ENCODE assay signal across 18 cellular contexts in genomic region chr16:55569025-55569424, GRCh38. TPM values are rescaled to one million over a fixed set of nuclear protein-coding genes. Genes with fewer than 3 reads are reported as not detected.
DNase-seq lines count a peak whose midpoint lies in the region; ATAC-seq, FAIRE-seq and TF ChIP-seq lines count a peak whose summit lies in the region.
"Had no signal": no experiment of that assay in that cellular context is flagged by ENCODE, and none has a peak within 500 bp of the region (broad histone marks: within the 10 kb centered on the region; RNA-seq: fewer than 3 reads in every experiment).

No MANE protein-coding gene starts in this region.

- FAIRE-seq in endothelial cell of umbilical vein (lab: Jason Lieb, UNC), result no peak

- H3K36me3 Mint-ChIP-seq in osteocyte (ENCODE audit: unreplicated experiment), result peaks cover 3% of the 10 kb centered on the region
- no peaks in the 10 kb centered on the region for H3K36me3 Mint-ChIP-seq in activated naive CD8-positive, alpha-beta T cell treated with anti-CD3 and anti-CD28 coated beads, Interleukin-2, amount 50 U/mL, for 24 hours (ENCODE audit: low read depth)
- H3K36me3 Mint-ChIP-seq in natural killer cell treated with Interleukin-12 subunit alpha and Interleukin-12 subunit beta and Interleukin-15 and Interleukin-18, amount 100 ng/mL, for 72 hours, result no peaks in the 10 kb centered on the region
- H3K36me3 Mint-ChIP-seq: CD8-positive, alpha-beta memory T cell; natural killer cell had no signal

- no peaks in the 10 kb centered on the region for H4K20me1 ChIP-seq in endothelial cell of umbilical vein (replicated peaks; ENCODE audit: control insufficient read depth, extremely low read depth, insufficient read depth, low read length)

- H3K36me3 ChIP-seq in endothelial cell of umbilical vein (ENCODE audit: control insufficient read depth in 2 of 2, extremely low read depth in 1 of 2, insufficient read depth in 2 of 2, low read length in 2 of 2), result peaks cover 7 to 11% of the 10 kb centered on the region in 2 experiments
- no peaks in the 10 kb centered on the region for H3K36me3 ChIP-seq in ovary
- H3K36me3 ChIP-seq: heart right ventricle had no signal

- DNase-seq in DMS153 treated with DMSO at 0.1 percent for 48 hours (lab: John Stamatoyannopoulos, UW; ENCODE audit: unreplicated experiment) (peak; percentile 41), LHCN-M2 (ENCODE audit: low read depth) (peak; percentile 79), endothelial cell of umbilical vein (ENCODE audit: low read depth, low spot score) (peak; percentile 32), osteocyte (ENCODE audit: extremely low spot score, unreplicated experiment) (no peak), ovary (no peak), GM13977 (ENCODE audit: low spot score) (no peak)
- no peak for DNase-seq in activated naive CD8-positive, alpha-beta T cell treated with anti-CD3 and anti-CD28 coated beads, Interleukin-2, amount 50 U/mL, for 24 hours
- DNase-seq in natural killer cell treated with Interleukin-12 subunit alpha and Interleukin-12 subunit beta and Interleukin-15 and Interleukin-18, amount 100 ng/mL, for 72 hours (ENCODE audit: low spot score), result no peak
- DNase-seq: activated CD4-positive, alpha-beta T cell treated with anti-CD3 and anti-CD28 coated beads, Interleukin-2, amount 10 ng/mL, durations not matched to agents 24 days and 14 days; amygdala; CD8-positive, alpha-beta memory T cell; heart right ventricle; natural killer cell; NCI-H446 treated with DMSO at 0.1 percent for 48 hours; PC-3; stimulated activated naive CD8-positive, alpha-beta T cell treated with anti-CD3 and anti-CD28 coated beads, Interleukin-15, amount 100 ng/mL, for 72 hours had no signal

- POLR2A ChIA-PET in endothelial cell of umbilical vein (lab: Charles Lee), result no interaction called here

- TF ChIP-seq EP300 in ovary (IDR thresholded peaks at IDR 0.05), result no peak

- H3K4me3 ChIP-seq in endothelial cell of umbilical vein (replicated peaks in 1 of 3; ENCODE audit: insufficient read depth in 1 of 3, low read depth in 1 of 3, low read length in 3 of 3) (no peak overlapping the region), ovary (no peak overlapping the region)
- H3K4me3 ChIP-seq: heart right ventricle had no signal

- H3K9me3 Mint-ChIP-seq in osteocyte (ENCODE audit: unreplicated experiment), result no peaks in the 10 kb centered on the region
- H3K9me3 Mint-ChIP-seq in activated naive CD8-positive, alpha-beta T cell treated with anti-CD3 and anti-CD28 coated beads, Interleukin-2, amount 50 U/mL, for 24 hours, result no peaks in the 10 kb centered on the region
- no peaks in the 10 kb centered on the region for H3K9me3 Mint-ChIP-seq in natural killer cell treated with Interleukin-12 subunit alpha and Interleukin-12 subunit beta and Interleukin-15 and Interleukin-18, amount 100 ng/mL, for 72 hours
- H3K9me3 Mint-ChIP-seq: activated CD4-positive, alpha-beta T cell treated with anti-CD3 and anti-CD28 coated beads, Interleukin-2, amount 10 ng/mL, durations not matched to agents 24 days and 14 days; CD8-positive, alpha-beta memory T cell; natural killer cell; stimulated activated naive CD8-positive, alpha-beta T cell treated with anti-CD3 and anti-CD28 coated beads, Interleukin-15, amount 100 ng/mL, for 72 hours had no signal

- H3K4me1 Mint-ChIP-seq in osteocyte (ENCODE audit: unreplicated experiment), result peaks cover 37% of the 10 kb centered on the region
- no peaks in the 10 kb centered on the region for H3K4me1 Mint-ChIP-seq in activated naive CD8-positive, alpha-beta T cell treated with anti-CD3 and anti-CD28 coated beads, Interleukin-2, amount 50 U/mL, for 24 hours
- H3K4me1 Mint-ChIP-seq in natural killer cell treated with Interleukin-12 subunit alpha and Interleukin-12 subunit beta and Interleukin-15 and Interleukin-18, amount 100 ng/mL, for 72 hours (ENCODE audit: low read depth in 2 of 2), result no peaks in the 10 kb centered on the region
- H3K4me1 Mint-ChIP-seq: activated CD4-positive, alpha-beta T cell treated with anti-CD3 and anti-CD28 coated beads, Interleukin-2, amount 10 ng/mL, durations not matched to agents 24 days and 14 days; CD8-positive, alpha-beta memory T cell; natural killer cell; stimulated activated naive CD8-positive, alpha-beta T cell treated with anti-CD3 and anti-CD28 coated beads, Interleukin-15, amount 100 ng/mL, for 72 hours had no signal

- no peaks in the 10 kb centered on the region for H3K9me1 ChIP-seq in endothelial cell of umbilical vein (replicated peaks; ENCODE audit: control insufficient read depth, extremely low read depth, insufficient read depth, low read length)

- no peak for ATAC-seq in activated naive CD8-positive, alpha-beta T cell treated with anti-CD3 and anti-CD28 coated beads, Interleukin-2, amount 50 U/mL, for 24 hours
- ATAC-seq in natural killer cell treated with Interleukin-12 subunit alpha and Interleukin-12 subunit beta and Interleukin-15 and Interleukin-18, amount 100 ng/mL, for 72 hours, result no peak
- ATAC-seq: natural killer cell; PC-3; stimulated activated naive CD8-positive, alpha-beta T cell treated with anti-CD3 and anti-CD28 coated beads, Interleukin-15, amount 100 ng/mL, for 72 hours had no signal

- dilution Hi-C loops in endothelial cell of umbilical vein (cut with MboI; ENCODE audit: extremely low pct_ligation_motif_present, low sequenced_read_pairs), result no loop called here

- no peak overlapping the region for H2AFZ ChIP-seq in endothelial cell of umbilical vein (ENCODE audit: low read depth, low read length)

- H3K27ac ChIP-seq in endothelial cell of umbilical vein (ENCODE audit: insufficient read depth, low read depth, low read length) (peak overlapping the region; percentile 15), ovary (no peak overlapping the region)
- H3K27ac ChIP-seq: heart right ventricle had no signal

- in situ Hi-C loops in GM13977 (cut with MboI; ENCODE audit: low pct_unique_long_range_greater_than_20kb, low sequenced_read_pairs, unreplicated experiment), result no loop called here

- H3K4me1 ChIP-seq in endothelial cell of umbilical vein (ENCODE audit: control insufficient read depth, extremely low read depth, insufficient read depth, low read length) (peaks cover 50% of the 10 kb centered on the region), ovary (ENCODE audit: insufficient read depth) (peaks cover 5% of the 10 kb centered on the region)

- intact Hi-C loops in endothelial cell of umbilical vein (cut with micrococcal nuclease), result no loop called here
- intact Hi-C loops in ovary (cut with DNase I), result no loop called here

- CTCF ChIA-PET in endothelial cell of umbilical vein (lab: Charles Lee), result interaction anchor here (1.0 to 1.3 kb wide), 2 partner anchors 10 to 57 kb away, joined by 3 to 4 read pairs; no protein-coding TSS in a partner anchor

- H3K9me3 ChIP-seq in endothelial cell of umbilical vein (replicated peaks; ENCODE audit: control insufficient read depth, insufficient read depth, low read length) (no peaks in the 10 kb centered on the region), ovary (no peaks in the 10 kb centered on the region)
- H3K9me3 ChIP-seq: heart right ventricle had no signal

- H3K27me3 ChIP-seq in endothelial cell of umbilical vein (ENCODE audit: control insufficient read depth in 2 of 2, insufficient read depth in 2 of 2, low read length in 2 of 2) (no peaks in the 10 kb centered on the region), ovary (no peaks in the 10 kb centered on the region)
- H3K27me3 ChIP-seq: heart right ventricle had no signal

- BruUV-seq in endothelial cell of umbilical vein (replicated peaks; lab: Mats Ljungman, UMichigan), result no TSS peak

- no peak overlapping the region for H3K9ac ChIP-seq in endothelial cell of umbilical vein (replicated peaks; ENCODE audit: extremely low read depth, insufficient read depth, low read length)

- H3K4me3 Mint-ChIP-seq in osteocyte (ENCODE audit: unreplicated experiment), result no peak overlapping the region
- H3K4me3 Mint-ChIP-seq in activated naive CD8-positive, alpha-beta T cell treated with anti-CD3 and anti-CD28 coated beads, Interleukin-2, amount 50 U/mL, for 24 hours, result no peak overlapping the region
- H3K4me3 Mint-ChIP-seq in natural killer cell treated with Interleukin-12 subunit alpha and Interleukin-12 subunit beta and Interleukin-15 and Interleukin-18, amount 100 ng/mL, for 72 hours, result no peak overlapping the region
- H3K4me3 Mint-ChIP-seq: activated CD4-positive, alpha-beta T cell treated with anti-CD3 and anti-CD28 coated beads, Interleukin-2, amount 10 ng/mL, durations not matched to agents 24 days and 14 days; CD8-positive, alpha-beta memory T cell; natural killer cell; stimulated activated naive CD8-positive, alpha-beta T cell treated with anti-CD3 and anti-CD28 coated beads, Interleukin-15, amount 100 ng/mL, for 72 hours had no signal

- peak overlapping the region; percentile 43 for H3K4me2 ChIP-seq in endothelial cell of umbilical vein (ENCODE audit: insufficient read depth, low read length)

- no peak for TF ChIP-seq POLR2A in endothelial cell of umbilical vein (IDR thresholded peaks at IDR 0.05; ENCODE audit: low read depth, low read length)
- no peak for TF ChIP-seq POLR2A in ovary (IDR thresholded peaks at IDR 0.05)

- H3K79me2 ChIP-seq in endothelial cell of umbilical vein (ENCODE audit: control insufficient read depth, insufficient read depth, low read length), result no peaks in the 10 kb centered on the region

- peak overlapping the region; percentile 39 for H3K27ac Mint-ChIP-seq in osteocyte (ENCODE audit: unreplicated experiment)
- H3K27ac Mint-ChIP-seq in activated naive CD8-positive, alpha-beta T cell treated with anti-CD3 and anti-CD28 coated beads, Interleukin-2, amount 50 U/mL, for 24 hours, result no peak overlapping the region
- H3K27ac Mint-ChIP-seq in natural killer cell treated with Interleukin-12 subunit alpha and Interleukin-12 subunit beta and Interleukin-15 and Interleukin-18, amount 100 ng/mL, for 72 hours, result no peak overlapping the region
- H3K27ac Mint-ChIP-seq: activated CD4-positive, alpha-beta T cell treated with anti-CD3 and anti-CD28 coated beads, Interleukin-2, amount 10 ng/mL, durations not matched to agents 24 days and 14 days; CD8-positive, alpha-beta memory T cell; natural killer cell had no signal

- TF ChIP-seq CTCF in endothelial cell of umbilical vein (IDR thresholded peaks at IDR 0.05; ENCODE audit: extremely low read depth in 1 of 2, insufficient read depth in 1 of 2, low read depth in 1 of 2, low read length in 2 of 2) (no peak), osteocyte (IDR thresholded peaks at IDR 0.05) (no peak), ovary (IDR thresholded peaks at IDR 0.05) (no peak), GM13977 (IDR thresholded peaks at IDR 0.05; ENCODE audit: extremely low read depth, insufficient read depth, missing control alignments) (no peak)

- no peaks in the 10 kb centered on the region for H3K27me3 Mint-ChIP-seq in osteocyte (ENCODE audit: unreplicated experiment)
- peaks cover 2% of the 10 kb centered on the region for H3K27me3 Mint-ChIP-seq in activated naive CD8-positive, alpha-beta T cell treated with anti-CD3 and anti-CD28 coated beads, Interleukin-2, amount 50 U/mL, for 24 hours
- peaks cover 3 to 12% of the 10 kb centered on the region in 2 donors for H3K27me3 Mint-ChIP-seq in natural killer cell treated with Interleukin-12 subunit alpha and Interleukin-12 subunit beta and Interleukin-15 and Interleukin-18, amount 100 ng/mL, for 72 hours
- H3K27me3 Mint-ChIP-seq: activated CD4-positive, alpha-beta T cell treated with anti-CD3 and anti-CD28 coated beads, Interleukin-2, amount 10 ng/mL, durations not matched to agents 24 days and 14 days; stimulated activated naive CD8-positive, alpha-beta T cell treated with anti-CD3 and anti-CD28 coated beads, Interleukin-15, amount 100 ng/mL, for 72 hours had no signal

- 15 to 17% (median 17%) methylated on average over 1 of the region's 1 CpG for WGBS in ovary, 3 donors

RNA-seq across cellular contexts. Expression of gene CAPNS2, which starts 2.5 kb away (rescaled TPM):
- total RNA-seq in LHCN-M2 (2014; rRNA removed) (not detected in 2 replicates), endothelial cell of umbilical vein (3.2 and 3.5 TPM in 2 replicates), osteocyte (0.35 and 0.37 TPM in 2 replicates), ovary (1 to 10 TPM in 2 of 7 donors, under 1 TPM in 3, not detected in 2; 0.53 to 1.4 (median 0.69) TPM)
- 0.07 TPM for polyA plus RNA-seq in LHCN-M2 (2012)
- polyA plus RNA-seq in endothelial cell of umbilical vein (1.4 TPM in 2 replicates), ovary (not detected)
- polyA plus RNA-seq in endothelial cell of umbilical vein (2011; cell fraction: cytosol; rRNA removed), result 0.58 and 0.63 TPM in 2 replicates
- 14.1 and 15.5 TPM in 2 replicates for polyA plus RNA-seq in endothelial cell of umbilical vein (2011; cell fraction: nucleus; rRNA removed)
- polyA plus RNA-seq in endothelial cell of umbilical vein (2012), result 0.56 and 0.82 TPM in 2 replicates
- 8.1 and 14.5 TPM in 2 replicates for polyA minus RNA-seq in endothelial cell of umbilical vein
- polyA minus RNA-seq in endothelial cell of umbilical vein (2011; cell fraction: cytosol; rRNA and poly(A)+ RNA removed), result not detected
- 37.9 and 41.9 TPM in 2 replicates for polyA minus RNA-seq in endothelial cell of umbilical vein (2011; cell fraction: nucleus; rRNA and poly(A)+ RNA removed)
- total RNA-seq in natural killer cell treated with Interleukin-12 subunit alpha and Interleukin-12 subunit beta and Interleukin-15 and Interleukin-18, amount 100 ng/mL, for 72 hours, result not detected
- total RNA-seq: activated CD4-positive, alpha-beta T cell treated with anti-CD3 and anti-CD28 coated beads, Interleukin-2, amount 10 ng/mL, durations not matched to agents 24 days and 14 days; CD8-positive, alpha-beta memory T cell; skeletal muscle tissue; T-helper 1 cell treated with Interleukin-12 subunit alpha and Interleukin-12 subunit beta and Interleukin-4 antibody, amounts not matched to agents 30 ng/mL and 1 ng/mL, for 36 hours had no signal
- polyA plus RNA-seq: CD8-positive, alpha-beta memory T cell had no signal

Comparison
In these comparisons a context has a peak if more than half of its experiments do, and no peak if none do; other contexts are left out.
1. DNase-seq: peak in DMS153 treated with DMSO at 0.1 percent for 48 hours (single experiment), LHCN-M2 (single experiment) and endothelial cell of umbilical vein (single experiment); none in osteocyte (single experiment), ovary (0 of 5), GM13977 (single experiment), activated naive CD8-positive, alpha-beta T cell treated with anti-CD3 and anti-CD28 coated beads, Interleukin-2, amount 50 U/mL, for 24 hours (single experiment) and natural killer cell treated with Interleukin-12 subunit alpha and Interleukin-12 subunit beta and Interleukin-15 and Interleukin-18, amount 100 ng/mL, for 72 hours (single experiment).